Comparison of ENCODE assay signal across 22 cellular contexts in the genomic region with DNA sequence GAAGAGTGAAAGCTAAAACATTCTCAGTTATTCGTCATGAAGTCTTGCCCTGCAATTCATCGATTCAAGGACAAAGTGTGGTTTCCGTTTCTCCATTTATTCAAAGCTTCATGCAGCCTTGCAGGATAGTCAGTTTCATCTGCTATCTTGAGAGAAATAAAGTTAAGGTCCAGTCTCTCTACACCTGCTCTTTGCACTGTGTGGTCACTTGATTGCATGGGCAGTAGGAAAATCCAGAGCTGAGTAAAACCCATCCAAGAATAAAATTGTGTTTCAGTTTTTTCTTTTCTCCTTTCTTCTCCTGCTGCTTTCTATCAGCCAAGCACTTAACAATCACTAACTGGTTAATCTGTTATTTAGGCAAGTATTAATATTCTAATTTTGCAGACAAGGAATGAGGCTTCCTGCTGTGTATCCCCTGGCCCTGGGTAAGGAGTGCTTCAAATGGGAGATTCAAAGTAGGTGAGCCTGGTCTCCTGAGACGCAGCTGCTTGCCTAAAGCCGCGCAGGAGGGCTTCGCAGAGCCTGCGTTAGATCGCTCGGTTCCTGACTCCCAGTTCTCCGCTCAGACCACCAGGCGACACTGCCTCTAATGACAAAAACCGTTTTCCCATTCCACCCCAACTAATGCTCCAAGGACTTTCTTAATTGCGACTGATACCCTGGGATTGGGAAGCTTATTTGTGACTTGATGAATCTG.
"Had no signal": no experiment of that assay in that cellular context is flagged by ENCODE, and none has a peak within 500 bp of the region (broad histone marks: within the 10 kb centered on the region; RNA-seq: fewer than 3 reads in every experiment).

No MANE protein-coding gene starts in this region.

- H2AFZ ChIP-seq: hepatocyte had no signal

- H3K9me3 ChIP-seq: body of pancreas, neutrophil, pancreas, testis, upper lobe of left lung had no signal

- H3K4me3 Mint-ChIP-seq: activated B cell treated with CpG ODN at 0.5 μM for 24 hours; activated CD4-positive, alpha-beta memory T cell treated with anti-CD3 and anti-CD28 coated beads, Interleukin-2, amount 10 ng/mL, durations not matched to agents 7 days and 5 days; activated CD8-positive, alpha-beta memory T cell treated with anti-CD3 and anti-CD28 coated beads, Interleukin-2, amount 10 ng/mL, durations not matched to agents 7 days and 5 days; activated naive CD8-positive, alpha-beta T cell treated with anti-CD3 and anti-CD28 coated beads, Interleukin-2, amount 10 ng/mL, durations not matched to agents 7 days and 5 days; activated T-helper 17 cell treated with anti-CD3 and anti-CD28 coated beads, Interleukin-2, amount 50 U/mL, for 72 hours; effector memory CD8-positive, alpha-beta T cell; memory B cell; naive thymus-derived CD4-positive, alpha-beta T cell; stimulated activated memory B cell treated with anti-CD40 and anti-IgM and Interleukin-4, amounts not matched to agents 10 μg/mL and 1 μg/mL and 100 μg/mL, for 72 hours had no signal

- H3K36me3 ChIP-seq: neutrophil, pancreas, upper lobe of left lung had no signal

- H3K27ac Mint-ChIP-seq: activated B cell treated with CpG ODN at 0.5 μM for 24 hours; activated CD4-positive, alpha-beta memory T cell treated with anti-CD3 and anti-CD28 coated beads, Interleukin-2, amount 10 ng/mL, durations not matched to agents 7 days and 5 days; activated CD8-positive, alpha-beta memory T cell treated with anti-CD3 and anti-CD28 coated beads, Interleukin-2, amount 10 ng/mL, durations not matched to agents 7 days and 5 days; activated naive CD8-positive, alpha-beta T cell treated with anti-CD3 and anti-CD28 coated beads, Interleukin-2, amount 10 ng/mL, durations not matched to agents 7 days and 5 days; activated T-helper 17 cell treated with anti-CD3 and anti-CD28 coated beads, Interleukin-2, amount 50 U/mL, for 72 hours; effector memory CD8-positive, alpha-beta T cell; memory B cell; naive thymus-derived CD4-positive, alpha-beta T cell; stimulated activated memory B cell treated with anti-CD40 and anti-IgM and Interleukin-4, amounts not matched to agents 10 μg/mL and 1 μg/mL and 100 μg/mL, for 72 hours had no signal

- H3K9me3 Mint-ChIP-seq: activated CD4-positive, alpha-beta memory T cell treated with anti-CD3 and anti-CD28 coated beads, Interleukin-2, amount 10 ng/mL, durations not matched to agents 7 days and 5 days; activated naive CD8-positive, alpha-beta T cell treated with anti-CD3 and anti-CD28 coated beads, Interleukin-2, amount 10 ng/mL, durations not matched to agents 7 days and 5 days; activated T-helper 17 cell treated with anti-CD3 and anti-CD28 coated beads, Interleukin-2, amount 50 U/mL, for 72 hours; effector memory CD8-positive, alpha-beta T cell; stimulated activated memory B cell treated with anti-CD40 and anti-IgM and Interleukin-4, amounts not matched to agents 10 μg/mL and 1 μg/mL and 100 μg/mL, for 72 hours had no signal

- H3K79me2 ChIP-seq: hepatocyte had no signal

- H3K4me3 ChIP-seq: body of pancreas, hepatocyte, pancreas, testis, upper lobe of left lung had no signal

- H3K4me1 Mint-ChIP-seq: activated B cell treated with CpG ODN at 0.5 μM for 24 hours; activated CD4-positive, alpha-beta memory T cell treated with anti-CD3 and anti-CD28 coated beads, Interleukin-2, amount 10 ng/mL, durations not matched to agents 7 days and 5 days; activated CD8-positive, alpha-beta memory T cell treated with anti-CD3 and anti-CD28 coated beads, Interleukin-2, amount 10 ng/mL, durations not matched to agents 7 days and 5 days; activated naive CD8-positive, alpha-beta T cell treated with anti-CD3 and anti-CD28 coated beads, Interleukin-2, amount 10 ng/mL, durations not matched to agents 7 days and 5 days; activated T-helper 17 cell treated with anti-CD3 and anti-CD28 coated beads, Interleukin-2, amount 50 U/mL, for 72 hours; memory B cell; naive thymus-derived CD4-positive, alpha-beta T cell; stimulated activated memory B cell treated with anti-CD40 and anti-IgM and Interleukin-4, amounts not matched to agents 10 μg/mL and 1 μg/mL and 100 μg/mL, for 72 hours had no signal

- DNase-seq: activated B cell treated with CpG ODN at 0.5 μM for 24 hours; activated CD4-positive, alpha-beta memory T cell treated with anti-CD3 and anti-CD28 coated beads, Interleukin-2, amount 10 ng/mL, durations not matched to agents 7 days and 5 days; activated CD4-positive, alpha-beta T cell treated with anti-CD3 and anti-CD28 coated beads for 4 hours; activated CD8-positive, alpha-beta memory T cell treated with anti-CD3 and anti-CD28 coated beads, Interleukin-2, amount 10 ng/mL, durations not matched to agents 7 days and 5 days; activated naive CD4-positive, alpha-beta T cell; activated naive CD8-positive, alpha-beta T cell treated with anti-CD3 and anti-CD28 coated beads, Interleukin-2, amount 10 ng/mL, durations not matched to agents 7 days and 5 days; body of pancreas; dermis blood vessel endothelial cell; effector memory CD8-positive, alpha-beta T cell; foreskin fibroblast; naive thymus-derived CD4-positive, alpha-beta T cell; pancreas; stimulated activated CD4-positive, alpha-beta T cell treated with anti-CD3 and anti-CD28 coated beads, Interleukin-4, amount 100 ng/mL, for 4 hours; testis had no signal

- H3K27me3 Mint-ChIP-seq: activated B cell treated with CpG ODN at 0.5 μM for 24 hours; activated CD4-positive, alpha-beta memory T cell treated with anti-CD3 and anti-CD28 coated beads, Interleukin-2, amount 10 ng/mL, durations not matched to agents 7 days and 5 days; activated CD8-positive, alpha-beta memory T cell treated with anti-CD3 and anti-CD28 coated beads, Interleukin-2, amount 10 ng/mL, durations not matched to agents 7 days and 5 days; activated naive CD8-positive, alpha-beta T cell treated with anti-CD3 and anti-CD28 coated beads, Interleukin-2, amount 10 ng/mL, durations not matched to agents 7 days and 5 days; activated T-helper 17 cell treated with anti-CD3 and anti-CD28 coated beads, Interleukin-2, amount 50 U/mL, for 72 hours; effector memory CD8-positive, alpha-beta T cell; memory B cell; naive thymus-derived CD4-positive, alpha-beta T cell; stimulated activated memory B cell treated with anti-CD40 and anti-IgM and Interleukin-4, amounts not matched to agents 10 μg/mL and 1 μg/mL and 100 μg/mL, for 72 hours had no signal

- ATAC-seq: activated CD8-positive, alpha-beta memory T cell treated with anti-CD3 and anti-CD28 coated beads, Interleukin-2, amount 10 ng/mL, durations not matched to agents 7 days and 5 days; activated T-helper 17 cell treated with anti-CD3 and anti-CD28 coated beads, Interleukin-2, amount 50 U/mL, for 72 hours; body of pancreas; effector memory CD8-positive, alpha-beta T cell; naive thymus-derived CD4-positive, alpha-beta T cell; pancreas; sciatic nerve; stimulated activated memory B cell treated with anti-CD40 and anti-IgM and Interleukin-4, amounts not matched to agents 10 μg/mL and 1 μg/mL and 100 μg/mL, for 72 hours had no signal

- H3K4me2 ChIP-seq: hepatocyte had no signal

- H3K36me3 Mint-ChIP-seq: activated CD8-positive, alpha-beta memory T cell treated with anti-CD3 and anti-CD28 coated beads, Interleukin-2, amount 10 ng/mL, durations not matched to agents 7 days and 5 days; activated naive CD8-positive, alpha-beta T cell treated with anti-CD3 and anti-CD28 coated beads, Interleukin-2, amount 10 ng/mL, durations not matched to agents 7 days and 5 days; memory B cell; naive thymus-derived CD4-positive, alpha-beta T cell; stimulated activated memory B cell treated with anti-CD40 and anti-IgM and Interleukin-4, amounts not matched to agents 10 μg/mL and 1 μg/mL and 100 μg/mL, for 72 hours had no signal

- H3K27ac ChIP-seq: body of pancreas, epithelial cell of prostate, hepatocyte, neutrophil, pancreas, testis, upper lobe of left lung had no signal

- H3K4me1 ChIP-seq: body of pancreas, pancreas, testis, upper lobe of left lung had no signal

- H3K27me3 ChIP-seq: body of pancreas, neutrophil, testis, upper lobe of left lung had no signal
